ENCODE assay signal across 1 cellular context in genomic region chr19:41371541-41371940, GRCh38.
TF ChIP-seq lines count a peak whose summit lies in the region.

No MANE protein-coding gene starts in this region.

TF ChIP-seq in GM23338, 12 proteins besides CTCF, POLR2A, EP300 and RAD21:
- TF ChIP-seq, protein P1, sequence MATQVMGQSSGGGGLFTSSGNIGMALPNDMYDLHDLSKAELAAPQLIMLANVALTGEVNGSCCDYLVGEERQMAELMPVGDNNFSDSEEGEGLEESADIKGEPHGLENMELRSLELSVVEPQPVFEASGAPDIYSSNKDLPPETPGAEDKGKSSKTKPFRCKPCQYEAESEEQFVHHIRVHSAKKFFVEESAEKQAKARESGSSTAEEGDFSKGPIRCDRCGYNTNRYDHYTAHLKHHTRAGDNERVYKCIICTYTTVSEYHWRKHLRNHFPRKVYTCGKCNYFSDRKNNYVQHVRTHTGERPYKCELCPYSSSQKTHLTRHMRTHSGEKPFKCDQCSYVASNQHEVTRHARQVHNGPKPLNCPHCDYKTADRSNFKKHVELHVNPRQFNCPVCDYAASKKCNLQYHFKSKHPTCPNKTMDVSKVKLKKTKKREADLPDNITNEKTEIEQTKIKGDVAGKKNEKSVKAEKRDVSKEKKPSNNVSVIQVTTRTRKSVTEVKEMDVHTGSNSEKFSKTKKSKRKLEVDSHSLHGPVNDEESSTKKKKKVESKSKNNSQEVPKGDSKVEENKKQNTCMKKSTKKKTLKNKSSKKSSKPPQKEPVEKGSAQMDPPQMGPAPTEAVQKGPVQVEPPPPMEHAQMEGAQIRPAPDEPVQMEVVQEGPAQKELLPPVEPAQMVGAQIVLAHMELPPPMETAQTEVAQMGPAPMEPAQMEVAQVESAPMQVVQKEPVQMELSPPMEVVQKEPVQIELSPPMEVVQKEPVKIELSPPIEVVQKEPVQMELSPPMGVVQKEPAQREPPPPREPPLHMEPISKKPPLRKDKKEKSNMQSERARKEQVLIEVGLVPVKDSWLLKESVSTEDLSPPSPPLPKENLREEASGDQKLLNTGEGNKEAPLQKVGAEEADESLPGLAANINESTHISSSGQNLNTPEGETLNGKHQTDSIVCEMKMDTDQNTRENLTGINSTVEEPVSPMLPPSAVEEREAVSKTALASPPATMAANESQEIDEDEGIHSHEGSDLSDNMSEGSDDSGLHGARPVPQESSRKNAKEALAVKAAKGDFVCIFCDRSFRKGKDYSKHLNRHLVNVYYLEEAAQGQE (IDR thresholded peaks at IDR 0.05; ENCODE audit: unreplicated experiment) = no peak
- TF ChIP-seq POLR2AphosphoS5 (IDR thresholded peaks at IDR 0.05; ENCODE audit: low read depth) = no peak
- no peak for TF ChIP-seq CREB1 (CRISPR knock-in tag; IDR thresholded peaks at IDR 0.05; ENCODE audit: low read depth)
- no peak for TF ChIP-seq JUNB (IDR thresholded peaks at IDR 0.05; ENCODE audit: unreplicated experiment)
- TF ChIP-seq STAT1 (IDR thresholded peaks at IDR 0.05; ENCODE audit: unreplicated experiment) = no peak
- TF ChIP-seq, protein P2, sequence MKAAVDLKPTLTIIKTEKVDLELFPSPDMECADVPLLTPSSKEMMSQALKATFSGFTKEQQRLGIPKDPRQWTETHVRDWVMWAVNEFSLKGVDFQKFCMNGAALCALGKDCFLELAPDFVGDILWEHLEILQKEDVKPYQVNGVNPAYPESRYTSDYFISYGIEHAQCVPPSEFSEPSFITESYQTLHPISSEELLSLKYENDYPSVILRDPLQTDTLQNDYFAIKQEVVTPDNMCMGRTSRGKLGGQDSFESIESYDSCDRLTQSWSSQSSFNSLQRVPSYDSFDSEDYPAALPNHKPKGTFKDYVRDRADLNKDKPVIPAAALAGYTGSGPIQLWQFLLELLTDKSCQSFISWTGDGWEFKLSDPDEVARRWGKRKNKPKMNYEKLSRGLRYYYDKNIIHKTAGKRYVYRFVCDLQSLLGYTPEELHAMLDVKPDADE (IDR thresholded peaks at IDR 0.05) = no peak
- no peak for TF ChIP-seq ZNF331 (CRISPR knock-in tag; IDR thresholded peaks at IDR 0.05; ENCODE audit: low read depth)
- no peak for TF ChIP-seq EZH2phosphoT487 (IDR thresholded peaks at IDR 0.05; ENCODE audit: unreplicated experiment)
- TF ChIP-seq EZH2 (IDR thresholded peaks at IDR 0.05; ENCODE audit: low read depth, unreplicated experiment) = no peak
- no peak for TF ChIP-seq NANOG (IDR thresholded peaks at IDR 0.05; ENCODE audit: borderline replicate concordance)
- TF ChIP-seq, protein P3, sequence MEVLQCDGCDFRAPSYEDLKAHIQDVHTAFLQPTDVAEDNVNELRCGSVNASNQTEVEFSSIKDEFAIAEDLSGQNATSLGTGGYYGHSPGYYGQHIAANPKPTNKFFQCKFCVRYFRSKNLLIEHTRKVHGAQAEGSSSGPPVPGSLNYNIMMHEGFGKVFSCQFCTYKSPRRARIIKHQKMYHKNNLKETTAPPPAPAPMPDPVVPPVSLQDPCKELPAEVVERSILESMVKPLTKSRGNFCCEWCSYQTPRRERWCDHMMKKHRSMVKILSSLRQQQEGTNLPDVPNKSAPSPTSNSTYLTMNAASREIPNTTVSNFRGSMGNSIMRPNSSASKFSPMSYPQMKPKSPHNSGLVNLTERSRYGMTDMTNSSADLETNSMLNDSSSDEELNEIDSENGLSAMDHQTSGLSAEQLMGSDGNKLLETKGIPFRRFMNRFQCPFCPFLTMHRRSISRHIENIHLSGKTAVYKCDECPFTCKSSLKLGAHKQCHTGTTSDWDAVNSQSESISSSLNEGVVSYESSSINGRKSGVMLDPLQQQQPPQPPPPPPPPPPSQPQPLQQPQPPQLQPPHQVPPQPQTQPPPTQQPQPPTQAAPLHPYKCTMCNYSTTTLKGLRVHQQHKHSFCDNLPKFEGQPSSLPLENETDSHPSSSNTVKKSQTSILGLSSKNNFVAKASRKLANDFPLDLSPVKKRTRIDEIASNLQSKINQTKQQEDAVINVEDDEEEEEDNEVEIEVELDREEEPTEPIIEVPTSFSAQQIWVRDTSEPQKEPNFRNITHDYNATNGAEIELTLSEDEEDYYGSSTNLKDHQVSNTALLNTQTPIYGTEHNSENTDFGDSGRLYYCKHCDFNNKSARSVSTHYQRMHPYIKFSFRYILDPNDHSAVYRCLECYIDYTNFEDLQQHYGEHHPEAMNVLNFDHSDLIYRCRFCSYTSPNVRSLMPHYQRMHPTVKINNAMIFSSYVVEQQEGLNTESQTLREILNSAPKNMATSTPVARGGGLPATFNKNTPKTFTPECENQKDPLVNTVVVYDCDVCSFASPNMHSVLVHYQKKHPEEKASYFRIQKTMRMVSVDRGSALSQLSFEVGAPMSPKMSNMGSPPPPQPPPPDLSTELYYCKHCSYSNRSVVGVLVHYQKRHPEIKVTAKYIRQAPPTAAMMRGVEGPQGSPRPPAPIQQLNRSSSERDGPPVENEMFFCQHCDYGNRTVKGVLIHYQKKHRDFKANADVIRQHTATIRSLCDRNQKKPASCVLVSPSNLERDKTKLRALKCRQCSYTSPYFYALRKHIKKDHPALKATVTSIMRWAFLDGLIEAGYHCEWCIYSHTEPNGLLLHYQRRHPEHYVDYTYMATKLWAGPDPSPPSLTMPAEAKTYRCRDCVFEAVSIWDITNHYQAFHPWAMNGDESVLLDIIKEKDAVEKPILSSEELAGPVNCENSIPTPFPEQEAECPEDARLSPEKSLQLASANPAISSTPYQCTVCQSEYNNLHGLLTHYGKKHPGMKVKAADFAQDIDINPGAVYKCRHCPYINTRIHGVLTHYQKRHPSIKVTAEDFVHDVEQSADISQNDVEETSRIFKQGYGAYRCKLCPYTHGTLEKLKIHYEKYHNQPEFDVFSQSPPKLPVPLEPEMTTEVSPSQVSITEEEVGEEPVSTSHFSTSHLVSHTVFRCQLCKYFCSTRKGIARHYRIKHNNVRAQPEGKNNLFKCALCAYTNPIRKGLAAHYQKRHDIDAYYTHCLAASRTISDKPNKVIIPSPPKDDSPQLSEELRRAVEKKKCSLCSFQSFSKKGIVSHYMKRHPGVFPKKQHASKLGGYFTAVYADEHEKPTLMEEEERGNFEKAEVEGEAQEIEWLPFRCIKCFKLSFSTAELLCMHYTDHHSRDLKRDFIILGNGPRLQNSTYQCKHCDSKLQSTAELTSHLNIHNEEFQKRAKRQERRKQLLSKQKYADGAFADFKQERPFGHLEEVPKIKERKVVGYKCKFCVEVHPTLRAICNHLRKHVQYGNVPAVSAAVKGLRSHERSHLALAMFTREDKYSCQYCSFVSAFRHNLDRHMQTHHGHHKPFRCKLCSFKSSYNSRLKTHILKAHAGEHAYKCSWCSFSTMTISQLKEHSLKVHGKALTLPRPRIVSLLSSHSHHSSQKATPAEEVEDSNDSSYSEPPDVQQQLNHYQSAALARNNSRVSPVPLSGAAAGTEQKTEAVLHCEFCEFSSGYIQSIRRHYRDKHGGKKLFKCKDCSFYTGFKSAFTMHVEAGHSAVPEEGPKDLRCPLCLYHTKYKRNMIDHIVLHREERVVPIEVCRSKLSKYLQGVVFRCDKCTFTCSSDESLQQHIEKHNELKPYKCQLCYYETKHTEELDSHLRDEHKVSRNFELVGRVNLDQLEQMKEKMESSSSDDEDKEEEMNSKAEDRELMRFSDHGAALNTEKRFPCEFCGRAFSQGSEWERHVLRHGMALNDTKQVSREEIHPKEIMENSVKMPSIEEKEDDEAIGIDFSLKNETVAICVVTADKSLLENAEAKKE (CRISPR knock-in tag; IDR thresholded peaks at IDR 0.05) = no peak
- no peak for TF ChIP-seq ZNF114 (CRISPR knock-in tag; IDR thresholded peaks at IDR 0.05)
